ENCODE assay signal across 14 cellular contexts in genomic region chr20:24166127-24166389, GRCh38.
DNase-seq lines count a peak whose midpoint lies in the region; ATAC-seq and TF ChIP-seq lines count a peak whose summit lies in the region.
"Had no signal": no experiment of that assay in that cellular context is flagged by ENCODE, and none has a peak within 500 bp of the region (broad histone marks: within the 10 kb centered on the region; RNA-seq: fewer than 3 reads in every experiment).

No MANE protein-coding gene starts in this region.

- H2BK5ac ChIP-seq in mesendoderm (ENCODE audit: low read length) = no peak overlapping the region

- no peak overlapping the region for H3K4me3 Mint-ChIP-seq in T-helper 1 cell treated with Interleukin-12 subunit alpha and Interleukin-12 subunit beta and Interleukin-4 antibody, amounts not matched to agents 30 μg/mL and 1 μg/mL, for 36 hours
- no peak overlapping the region for H3K4me3 Mint-ChIP-seq in WTC11
- H3K4me3 Mint-ChIP-seq: CD4-positive, alpha-beta T cell; H9 had no signal

- no peaks in the 10 kb centered on the region for H3K36me3 ChIP-seq in mesendoderm (ENCODE audit: control insufficient read depth, insufficient read depth, low read length)
- H3K36me3 ChIP-seq: BLaER1 treated with 17β-estradiol and CSF1 and Interleukin-3, amounts not matched to agents 10 nM and 100 nM had no signal

- peak; percentile 64 for ATAC-seq in WTC11
- ATAC-seq in HG02981 (IDR thresholded peaks at IDR 0.05; ENCODE audit: unreplicated experiment) = no peak

- peaks cover 4% of the 10 kb centered on the region for H3K27me3 Mint-ChIP-seq in T-helper 1 cell treated with Interleukin-12 subunit alpha and Interleukin-12 subunit beta and Interleukin-4 antibody, amounts not matched to agents 30 μg/mL and 1 μg/mL, for 36 hours (ENCODE audit: low read depth)
- H3K27me3 Mint-ChIP-seq in WTC11 (ENCODE audit: low read depth) = peaks cover 2% of the 10 kb centered on the region; the same call in 1 of the 2 replicates
- H3K27me3 Mint-ChIP-seq: CD4-positive, alpha-beta T cell had no signal

- H3K9ac ChIP-seq in mesendoderm (ENCODE audit: low read length) = no peak overlapping the region
- H3K9ac ChIP-seq: BLaER1 treated with 17β-estradiol and CSF1 and Interleukin-3, amounts not matched to agents 10 nM and 100 nM; GM23248 had no signal

- H3K4ac ChIP-seq in mesendoderm (ENCODE audit: low read depth, low read length) = no peak overlapping the region

- POLR2A ChIA-PET in WTC11 (lab: Charles Lee) = no interaction called here

- H3K79me2 ChIP-seq in mesendoderm (ENCODE audit: control insufficient read depth, insufficient read depth, low read length) = no peaks in the 10 kb centered on the region

- H3K4me1 ChIP-seq in mesendoderm (ENCODE audit: control insufficient read depth, low read depth, low read length) = peaks cover 10% of the 10 kb centered on the region

- no peak overlapping the region for H3K56ac ChIP-seq in mesendoderm (ENCODE audit: low read length)

- no peak overlapping the region for H3K18ac ChIP-seq in mesendoderm (ENCODE audit: low read length)

- WGBS in mesendoderm (ENCODE audit: extremely low coverage, insufficient coverage, low lambda C conversion rate) = no CpG with 5 or more reads among the region's 4 CpGs

- no peak overlapping the region for H3K27ac ChIP-seq in mesendoderm (ENCODE audit: low read depth, low read length)
- H3K27ac ChIP-seq: BLaER1 treated with 17β-estradiol and CSF1 and Interleukin-3, amounts not matched to agents 10 nM and 100 nM; GM23248 had no signal

- H2BK15ac ChIP-seq in mesendoderm (replicated peaks; ENCODE audit: low read depth) = no peak overlapping the region

- CTCF ChIA-PET in WTC11 (lab: Charles Lee) = interaction anchor here (1.1 to 1.3 kb wide), 2 partner anchors 16 to 43 kb away, joined by 3 to 4 read pairs; no protein-coding TSS in a partner anchor

- DNase-seq in T-helper 1 cell = no peak
- DNase-seq in WTC11 (ENCODE audit: low spot score) = no peak
- peak; percentile 59 for DNase-seq in mesendoderm
- no peak for DNase-seq in NCI-H446 (lab: John Stamatoyannopoulos, UW)
- no peak for DNase-seq in nucleus accumbens (lab: John Stamatoyannopoulos, UW)
- DNase-seq: ACHN; Calu3; CD4-positive, alpha-beta T cell; DMS 273 treated with DMSO at 0.1 percent for 48 hours; GM23248; H9 had no signal

- peak overlapping the region; percentile 3 for H3K27ac Mint-ChIP-seq in T-helper 1 cell treated with Interleukin-12 subunit alpha and Interleukin-12 subunit beta and Interleukin-4 antibody, amounts not matched to agents 30 μg/mL and 1 μg/mL, for 36 hours
- no peak overlapping the region for H3K27ac Mint-ChIP-seq in WTC11
- H3K27ac Mint-ChIP-seq: CD4-positive, alpha-beta T cell had no signal

- H3K27me3 ChIP-seq in mesendoderm (ENCODE audit: insufficient read depth, low read length, poor library complexity) = no peaks in the 10 kb centered on the region
- H3K27me3 ChIP-seq: BLaER1 treated with 17β-estradiol and CSF1 and Interleukin-3, amounts not matched to agents 10 nM and 100 nM had no signal

- H4K5ac ChIP-seq in mesendoderm (ENCODE audit: low read length) = no peak overlapping the region

- no peak overlapping the region for H4K8ac ChIP-seq in mesendoderm (ENCODE audit: low read depth, low read length)

- no peaks in the 10 kb centered on the region for H3K4me1 Mint-ChIP-seq in T-helper 1 cell treated with Interleukin-12 subunit alpha and Interleukin-12 subunit beta and Interleukin-4 antibody, amounts not matched to agents 30 μg/mL and 1 μg/mL, for 36 hours (ENCODE audit: low read depth)
- peaks cover 32% of the 10 kb centered on the region for H3K4me1 Mint-ChIP-seq in WTC11

- TF ChIP-seq CTCF in WTC11 (IDR thresholded peaks at IDR 0.05) = no peak

- H3K36me3 Mint-ChIP-seq in T-helper 1 cell treated with Interleukin-12 subunit alpha and Interleukin-12 subunit beta and Interleukin-4 antibody, amounts not matched to agents 30 μg/mL and 1 μg/mL, for 36 hours (ENCODE audit: low read depth) = no peaks in the 10 kb centered on the region
- H3K36me3 Mint-ChIP-seq in WTC11 = no peaks in the 10 kb centered on the region

- no peaks in the 10 kb centered on the region for H3K79me1 ChIP-seq in mesendoderm (ENCODE audit: low read length)

- no peaks in the 10 kb centered on the region for H3K9me3 Mint-ChIP-seq in T-helper 1 cell treated with Interleukin-12 subunit alpha and Interleukin-12 subunit beta and Interleukin-4 antibody, amounts not matched to agents 30 μg/mL and 1 μg/mL, for 36 hours
- H3K9me3 Mint-ChIP-seq in WTC11 = peaks cover 4% of the 10 kb centered on the region
- H3K9me3 Mint-ChIP-seq: CD4-positive, alpha-beta T cell had no signal

- no peak overlapping the region for H2AK5ac ChIP-seq in mesendoderm (ENCODE audit: low read length)

- no peak overlapping the region for H3K4me2 ChIP-seq in mesendoderm (ENCODE audit: low read length)

- H2BK120ac ChIP-seq in mesendoderm (ENCODE audit: low read depth, low read length) = no peak overlapping the region

- H3K23ac ChIP-seq in mesendoderm (ENCODE audit: low read length) = no peak overlapping the region

- no peak overlapping the region for H3K4me3 ChIP-seq in mesendoderm (ENCODE audit: low read length)
- H3K4me3 ChIP-seq: BLaER1 treated with 17β-estradiol and CSF1 and Interleukin-3, amounts not matched to agents 10 nM and 100 nM; GM23248 had no signal

TF ChIP-seq in WTC11, 78 proteins besides CTCF, POLR2A, EP300 and RAD21:
- TF ChIP-seq GABPB1 (CRISPR knock-in tag; IDR thresholded peaks at IDR 0.05) = no peak
- no peak for TF ChIP-seq ESRRA (CRISPR knock-in tag; IDR thresholded peaks at IDR 0.05; ENCODE audit: borderline replicate concordance)
- TF ChIP-seq CREB1 (CRISPR knock-in tag; IDR thresholded peaks at IDR 0.05) = no peak
- TF ChIP-seq, protein P1, sequence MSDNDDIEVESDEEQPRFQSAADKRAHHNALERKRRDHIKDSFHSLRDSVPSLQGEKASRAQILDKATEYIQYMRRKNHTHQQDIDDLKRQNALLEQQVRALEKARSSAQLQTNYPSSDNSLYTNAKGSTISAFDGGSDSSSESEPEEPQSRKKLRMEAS (CRISPR knock-in tag; IDR thresholded peaks at IDR 0.05) = no peak
- TF ChIP-seq, protein P2, sequence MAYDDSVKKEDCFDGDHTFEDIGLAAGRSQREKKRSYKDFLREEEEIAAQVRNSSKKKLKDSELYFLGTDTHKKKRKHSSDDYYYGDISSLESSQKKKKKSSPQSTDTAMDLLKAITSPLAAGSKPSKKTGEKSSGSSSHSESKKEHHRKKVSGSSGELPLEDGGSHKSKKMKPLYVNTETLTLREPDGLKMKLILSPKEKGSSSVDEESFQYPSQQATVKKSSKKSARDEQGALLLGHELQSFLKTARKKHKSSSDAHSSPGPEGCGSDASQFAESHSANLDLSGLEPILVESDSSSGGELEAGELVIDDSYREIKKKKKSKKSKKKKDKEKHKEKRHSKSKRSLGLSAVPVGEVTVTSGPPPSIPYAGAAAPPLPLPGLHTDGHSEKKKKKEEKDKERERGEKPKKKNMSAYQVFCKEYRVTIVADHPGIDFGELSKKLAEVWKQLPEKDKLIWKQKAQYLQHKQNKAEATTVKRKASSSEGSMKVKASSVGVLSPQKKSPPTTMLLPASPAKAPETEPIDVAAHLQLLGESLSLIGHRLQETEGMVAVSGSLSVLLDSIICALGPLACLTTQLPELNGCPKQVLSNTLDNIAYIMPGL (CRISPR knock-in tag; IDR thresholded peaks at IDR 0.05) = no peak
- no peak for TF ChIP-seq EMX1 (CRISPR knock-in tag; IDR thresholded peaks at IDR 0.05)
- no peak for TF ChIP-seq NR3C1 (CRISPR knock-in tag; conservative IDR thresholded peaks at IDR 0.05; ENCODE audit: low read depth)
- TF ChIP-seq, protein P3, sequence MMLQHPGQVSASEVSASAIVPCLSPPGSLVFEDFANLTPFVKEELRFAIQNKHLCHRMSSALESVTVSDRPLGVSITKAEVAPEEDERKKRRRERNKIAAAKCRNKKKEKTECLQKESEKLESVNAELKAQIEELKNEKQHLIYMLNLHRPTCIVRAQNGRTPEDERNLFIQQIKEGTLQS (CRISPR knock-in tag; conservative IDR thresholded peaks at IDR 0.05) = no peak
- no peak for TF ChIP-seq RORB (CRISPR knock-in tag; IDR thresholded peaks at IDR 0.05)
- TF ChIP-seq PRRX2 (CRISPR knock-in tag; IDR thresholded peaks at IDR 0.05) = no peak
- TF ChIP-seq, protein P4, sequence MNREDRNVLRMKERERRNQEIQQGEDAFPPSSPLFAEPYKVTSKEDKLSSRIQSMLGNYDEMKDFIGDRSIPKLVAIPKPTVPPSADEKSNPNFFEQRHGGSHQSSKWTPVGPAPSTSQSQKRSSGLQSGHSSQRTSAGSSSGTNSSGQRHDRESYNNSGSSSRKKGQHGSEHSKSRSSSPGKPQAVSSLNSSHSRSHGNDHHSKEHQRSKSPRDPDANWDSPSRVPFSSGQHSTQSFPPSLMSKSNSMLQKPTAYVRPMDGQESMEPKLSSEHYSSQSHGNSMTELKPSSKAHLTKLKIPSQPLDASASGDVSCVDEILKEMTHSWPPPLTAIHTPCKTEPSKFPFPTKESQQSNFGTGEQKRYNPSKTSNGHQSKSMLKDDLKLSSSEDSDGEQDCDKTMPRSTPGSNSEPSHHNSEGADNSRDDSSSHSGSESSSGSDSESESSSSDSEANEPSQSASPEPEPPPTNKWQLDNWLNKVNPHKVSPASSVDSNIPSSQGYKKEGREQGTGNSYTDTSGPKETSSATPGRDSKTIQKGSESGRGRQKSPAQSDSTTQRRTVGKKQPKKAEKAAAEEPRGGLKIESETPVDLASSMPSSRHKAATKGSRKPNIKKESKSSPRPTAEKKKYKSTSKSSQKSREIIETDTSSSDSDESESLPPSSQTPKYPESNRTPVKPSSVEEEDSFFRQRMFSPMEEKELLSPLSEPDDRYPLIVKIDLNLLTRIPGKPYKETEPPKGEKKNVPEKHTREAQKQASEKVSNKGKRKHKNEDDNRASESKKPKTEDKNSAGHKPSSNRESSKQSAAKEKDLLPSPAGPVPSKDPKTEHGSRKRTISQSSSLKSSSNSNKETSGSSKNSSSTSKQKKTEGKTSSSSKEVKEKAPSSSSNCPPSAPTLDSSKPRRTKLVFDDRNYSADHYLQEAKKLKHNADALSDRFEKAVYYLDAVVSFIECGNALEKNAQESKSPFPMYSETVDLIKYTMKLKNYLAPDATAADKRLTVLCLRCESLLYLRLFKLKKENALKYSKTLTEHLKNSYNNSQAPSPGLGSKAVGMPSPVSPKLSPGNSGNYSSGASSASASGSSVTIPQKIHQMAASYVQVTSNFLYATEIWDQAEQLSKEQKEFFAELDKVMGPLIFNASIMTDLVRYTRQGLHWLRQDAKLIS (CRISPR knock-in tag; IDR thresholded peaks at IDR 0.05; ENCODE audit: borderline replicate concordance) = no peak
TF ChIP-seq in WTC11: peak in this region for 0.
